ENCODE assay signal across 20 cellular contexts in the genomic region with DNA sequence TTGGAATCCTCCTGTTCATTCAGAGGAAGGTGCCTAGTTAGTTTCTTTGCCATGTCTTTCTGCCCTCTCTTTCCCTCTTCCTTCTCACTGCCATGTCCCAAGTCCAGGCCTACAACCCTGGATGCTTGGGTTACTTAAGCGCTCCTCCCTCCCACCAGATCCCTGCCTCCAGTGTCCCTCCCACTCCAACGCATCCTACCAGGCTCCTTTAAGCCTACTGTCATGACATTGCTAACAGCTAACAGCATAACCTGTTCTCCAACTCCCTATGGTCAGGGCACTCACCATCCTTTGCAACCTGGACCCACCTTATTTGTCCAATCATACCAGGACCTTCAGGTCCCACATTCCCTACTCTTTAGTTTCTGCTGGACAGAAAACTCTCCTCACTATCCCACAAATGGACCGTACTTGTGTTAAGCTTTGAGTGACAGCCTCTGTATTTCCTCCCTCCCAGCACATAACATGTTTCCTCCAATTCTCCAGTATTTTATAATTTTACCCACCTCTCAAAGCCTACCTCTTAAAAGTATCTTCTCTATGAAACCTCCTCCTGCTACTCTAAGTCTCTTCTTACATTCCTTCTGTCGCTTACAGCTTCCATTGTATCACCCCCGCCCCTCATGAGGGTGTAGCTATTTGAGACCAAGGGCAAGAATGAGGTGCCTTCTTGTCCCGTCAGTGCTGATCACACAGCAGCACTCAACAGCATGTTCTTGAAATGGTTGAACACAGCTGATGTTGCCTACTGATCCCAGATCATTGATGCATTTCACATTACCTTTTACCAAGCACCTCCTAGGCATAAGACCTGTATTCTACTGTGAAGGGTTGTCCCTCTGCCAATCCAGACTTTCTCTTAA. TPM values are rescaled to one million over a fixed set of nuclear protein-coding genes. Genes with fewer than 3 reads are reported as not detected.
DNase-seq lines count a peak whose midpoint lies in the region; ATAC-seq, FAIRE-seq and TF ChIP-seq lines count a peak whose summit lies in the region.
"Had no signal": no experiment of that assay in that cellular context is flagged by ENCODE, and none has a peak within 500 bp of the region (broad histone marks: within the 10 kb centered on the region; RNA-seq: fewer than 3 reads in every experiment).

No MANE protein-coding gene starts in this region.

- no peak for TF ChIP-seq POLR2A in spleen (IDR thresholded peaks at IDR 0.05)

- no peak overlapping the region for H3K4me3 Mint-ChIP-seq in CD4-positive, alpha-beta memory T cell

- H2AFZ ChIP-seq in SU-DHL-6 (ENCODE audit: low read depth, low read length, severe bottlenecking) = no peak overlapping the region
- H2AFZ ChIP-seq: GM23248, PC-9 had no signal

- CTCF ChIA-PET in CD4-positive, alpha-beta memory T cell (lab: Charles Lee; ENCODE audit: partially characterized antibody) = interaction anchor here (1.2 kb wide), 1 partner anchor 9 kb away, joined by 3 read pairs; no protein-coding TSS in a partner anchor

- TF ChIP-seq CTCF in GM12875 (IDR thresholded peaks at IDR 0.05; ENCODE audit: borderline replicate concordance, insufficient read depth, low read depth, low read length) (no peak), SU-DHL-6 (IDR thresholded peaks at IDR 0.05; ENCODE audit: insufficient read depth, low read length, poor library complexity, severe bottlenecking) (no peak), kidney (IDR thresholded peaks at IDR 0.05; ENCODE audit: borderline replicate concordance, extremely low read depth, insufficient read depth) (no peak), spleen (IDR thresholded peaks at IDR 0.05 in 8 of 11, conservative IDR thresholded peaks at IDR 0.05 in 3 of 11) (no peak)

- H3K9ac ChIP-seq in SU-DHL-6 (ENCODE audit: low read length) = peak overlapping the region; percentile 85
- H3K9ac ChIP-seq in kidney (ENCODE audit: low read length in 2 of 2) = peak overlapping the region; percentile 41 to 50
- H3K9ac ChIP-seq: GM23248 had no signal

- DNase-seq in kidney = no peak
- no peak for DNase-seq in spleen
- DNase-seq in H7 = no peak
- DNase-seq in CD4-positive, alpha-beta memory T cell = no peak
- no peak for DNase-seq in caudate nucleus (lab: John Stamatoyannopoulos, UW)
- DNase-seq: activated T-cell treated with anti-CD3 and anti-CD28 coated beads for 4 hours; cortex of kidney; GM23248; NCI-H146; NCI-H446; occipital lobe; PC-9; stimulated activated CD4-positive, alpha-beta T cell treated with anti-CD3 and anti-CD28 coated beads, Interleukin-15, amount 100 ng/mL, for 24 hours; uterus had no signal

- H3K36me3 Mint-ChIP-seq in CD4-positive, alpha-beta memory T cell = no peaks in the 10 kb centered on the region

- H3K4me3 ChIP-seq in GM12875 (ENCODE audit: low read depth, low read length) = peak overlapping the region; percentile 52
- peak overlapping the region; percentile 86 for H3K4me3 ChIP-seq in SU-DHL-6 (ENCODE audit: insufficient read depth, low read length, poor library complexity, severe bottlenecking)
- H3K4me3 ChIP-seq in kidney (ENCODE audit: low read length in 2 of 2) = peak overlapping the region; percentile 61 to 76
- H3K4me3 ChIP-seq in spleen = peak overlapping the region; percentile 31 to 72 (median 45)
- H3K4me3 ChIP-seq in H7 (ENCODE audit: insufficient read depth, low read depth, low read length) = no peak overlapping the region
- no peak overlapping the region for H3K4me3 ChIP-seq in CD4-positive, alpha-beta memory T cell (ENCODE audit: low read length in 2 of 2)
- H3K4me3 ChIP-seq: GM23248, PC-9, uterus had no signal

- peak overlapping the region in 1 of 7 donors; percentile 2 for H3K27ac Mint-ChIP-seq in CD4-positive, alpha-beta memory T cell

- peak overlapping the region; percentile 98 for H3K4me2 ChIP-seq in SU-DHL-6 (ENCODE audit: low read depth, low read length, poor library complexity, severe bottlenecking)
- H3K4me2 ChIP-seq: PC-9 had no signal

- no peak for FAIRE-seq in kidney (lab: Jason Lieb, UNC)

- ATAC-seq in GM19324 (IDR thresholded peaks at IDR 0.05; ENCODE audit: low FRiP score, unreplicated experiment) = no peak

- no peaks in the 10 kb centered on the region for H3K9me3 ChIP-seq in SU-DHL-6 (ENCODE audit: insufficient read depth, low read length)
- no peaks in the 10 kb centered on the region for H3K9me3 ChIP-seq in kidney (ENCODE audit: control insufficient read depth in 1 of 2, low read length in 2 of 2)
- no peaks in the 10 kb centered on the region for H3K9me3 ChIP-seq in spleen
- H3K9me3 ChIP-seq in CD4-positive, alpha-beta memory T cell (ENCODE audit: control insufficient read depth in 1 of 2, low read length in 2 of 2) = no peaks in the 10 kb centered on the region
- H3K9me3 ChIP-seq: uterus had no signal

- H3K4me1 Mint-ChIP-seq in CD4-positive, alpha-beta memory T cell = no peaks in the 10 kb centered on the region

- intact Hi-C loops in kidney (cut with DNase I) (no loop called here), spleen (cut with DNase I; ENCODE audit: low total_unique reads) (no loop called here)
- intact Hi-C loops in CD4-positive, alpha-beta memory T cell (cut with micrococcal nuclease) = no loop called here

- peaks cover 29% of the 10 kb centered on the region for H3K36me3 ChIP-seq in SU-DHL-6 (ENCODE audit: low read length)
- no peaks in the 10 kb centered on the region for H3K36me3 ChIP-seq in kidney (ENCODE audit: control insufficient read depth in 1 of 2, insufficient read depth in 2 of 2, low read length in 2 of 2)
- peaks cover 0 to 11% (median 0%) of the 10 kb centered on the region in 6 donors for H3K36me3 ChIP-seq in spleen
- H3K36me3 ChIP-seq in H7 (replicated peaks; ENCODE audit: control insufficient read depth, insufficient read depth, low read length) = no peaks in the 10 kb centered on the region
- H3K36me3 ChIP-seq in CD4-positive, alpha-beta memory T cell (ENCODE audit: insufficient read depth, low read length) = no peaks in the 10 kb centered on the region
- H3K36me3 ChIP-seq: uterus had no signal

- peaks cover 30% of the 10 kb centered on the region for H3F3A ChIP-seq in SU-DHL-6 (ENCODE audit: insufficient read depth)

- H3K9me3 Mint-ChIP-seq in CD4-positive, alpha-beta memory T cell = peaks cover 0 to 3% (median 0%) of the 10 kb centered on the region in 8 donors

- H3K79me2 ChIP-seq in SU-DHL-6 (ENCODE audit: insufficient read depth, low read length) = peaks cover 80% of the 10 kb centered on the region

- POLR2A ChIA-PET in CD4-positive, alpha-beta memory T cell (lab: Charles Lee; ENCODE audit: partially characterized antibody) = no interaction called here

- peaks cover 19% of the 10 kb centered on the region; the same call in 1 of the 2 replicates for H4K20me1 ChIP-seq in SU-DHL-6 (ENCODE audit: low read depth, low read length)

- peak overlapping the region; percentile 100 for H3K27ac ChIP-seq in SU-DHL-6 (ENCODE audit: low read depth, low read length)
- H3K27ac ChIP-seq in kidney (ENCODE audit: low read depth in 2 of 2, low read length in 2 of 2) = peak overlapping the region; percentile 45 to 88
- peak overlapping the region; percentile 42 to 86 (median 74) for H3K27ac ChIP-seq in spleen
- no peak overlapping the region for H3K27ac ChIP-seq in CD4-positive, alpha-beta memory T cell (ENCODE audit: low read depth, low read length)
- H3K27ac ChIP-seq in caudate nucleus (ENCODE audit: low read depth, low read length) = no peak overlapping the region
- H3K27ac ChIP-seq: GM23248, PC-9, uterus had no signal

- 62 to 78% (median 70%) methylated on average over 6 of the region's 6 CpGs for WGBS in spleen, 5 donors

- H3K27me3 ChIP-seq in SU-DHL-6 (ENCODE audit: low read length) (no peaks in the 10 kb centered on the region), spleen (replicated peaks in 1 of 7) (no peaks in the 10 kb centered on the region), H7 (ENCODE audit: control insufficient read depth, insufficient read depth, low read length) (no peaks in the 10 kb centered on the region)
- no peaks in the 10 kb centered on the region for H3K27me3 ChIP-seq in CD4-positive, alpha-beta memory T cell (ENCODE audit: insufficient read depth, low read length)
- H3K27me3 ChIP-seq: uterus had no signal

- no peaks in the 10 kb centered on the region for H3K9me2 ChIP-seq in SU-DHL-6 (replicated peaks; ENCODE audit: insufficient read depth, low read length)

- H3K4me1 ChIP-seq in kidney (ENCODE audit: control insufficient read depth in 1 of 2, insufficient read depth in 1 of 2, low read depth in 1 of 2, low read length in 2 of 2) = peaks cover 12 to 17% of the 10 kb centered on the region in 2 donors
- H3K4me1 ChIP-seq in spleen = peaks cover 0 to 77% (median 26%) of the 10 kb centered on the region in 6 donors
- H3K4me1 ChIP-seq in CD4-positive, alpha-beta memory T cell (ENCODE audit: insufficient read depth, low read length) = no peaks in the 10 kb centered on the region
- H3K4me1 ChIP-seq: uterus had no signal

- peaks cover 8 to 41% of the 10 kb centered on the region in 2 donors for H3K27me3 Mint-ChIP-seq in CD4-positive, alpha-beta memory T cell

RNA-seq across cellular contexts. Expression of a gene that starts 1.7 kb away (rescaled TPM):
- 38.8 TPM for total RNA-seq in kidney
- 28.5 TPM for polyA plus RNA-seq in kidney (ENCODE audit: insufficient read depth, low read depth, low replicate concordance)
- total RNA-seq in spleen = 100 to 1,000 TPM in 2 of 7 donors, 10 to 100 TPM in 5; 63.7 to 128 (median 89.8) TPM
- polyA plus RNA-seq in spleen = 100 to 1,000 TPM in 2 of 3 donors, 10 to 100 TPM in 1; 76.4 to 116 (median 103) TPM
- total RNA-seq in H7 (2014; rRNA removed; shearing (Covaris generic)) = not detected in 2 replicates
- total RNA-seq in CD4-positive, alpha-beta memory T cell = under 1 TPM in 1 of 2 experiments, not detected in 1; 0.19 TPM
- 1 to 10 TPM in 1 of 2 donors, not detected in 1; 1.0 TPM for polyA plus RNA-seq in CD4-positive, alpha-beta memory T cell
- total RNA-seq: Daoy, GM23248 had no signal
- polyA plus RNA-seq: GM23248 had no signal

RNA-seq across cellular contexts. Expression of a gene that starts 34.6 kb away (rescaled TPM):
- total RNA-seq in kidney (not detected), spleen (under 1 TPM in 1 of 7 donors, not detected in 6; 0.59 TPM)
- polyA plus RNA-seq in kidney (ENCODE audit: insufficient read depth, low read depth, low replicate concordance) (not detected), spleen (under 1 TPM in 1 of 3 donors, not detected in 2; 0.08 TPM)
- 0.22 TPM in 1 of 2 replicates, not detected in the other for total RNA-seq in H7 (2014; rRNA removed; shearing (Covaris generic))
- total RNA-seq in CD4-positive, alpha-beta memory T cell = not detected
- polyA plus RNA-seq in CD4-positive, alpha-beta memory T cell = not detected
- total RNA-seq: Daoy, GM23248, lower leg skin, occipital lobe, PC-9 had no signal
- polyA plus RNA-seq: adipose tissue, GM23248 had no signal

Comparison
In these comparisons a context has a peak if more than half of its experiments do, and no peak if none do; other contexts are left out.
1. H3K4me3 ChIP-seq: peak in GM12875 (single experiment), SU-DHL-6 (single experiment), kidney (2 of 2) and spleen (8 of 8); none in H7 (single experiment) and CD4-positive, alpha-beta memory T cell (0 of 2).
2. H3K27ac ChIP-seq: peak in SU-DHL-6 (single experiment), kidney (2 of 2) and spleen (8 of 8); none in CD4-positive, alpha-beta memory T cell (single experiment) and caudate nucleus (single experiment).
3. RNA of a gene that starts 1.7 kb away (total RNA-seq): 63.7 to 128 TPM in spleen and 38.8 TPM in kidney (single experiment); 0.19 TPM in CD4-positive, alpha-beta memory T cell and not detected in H7; every median in the first group is over 10 times any median in the second.